In the genomic region with DNA sequence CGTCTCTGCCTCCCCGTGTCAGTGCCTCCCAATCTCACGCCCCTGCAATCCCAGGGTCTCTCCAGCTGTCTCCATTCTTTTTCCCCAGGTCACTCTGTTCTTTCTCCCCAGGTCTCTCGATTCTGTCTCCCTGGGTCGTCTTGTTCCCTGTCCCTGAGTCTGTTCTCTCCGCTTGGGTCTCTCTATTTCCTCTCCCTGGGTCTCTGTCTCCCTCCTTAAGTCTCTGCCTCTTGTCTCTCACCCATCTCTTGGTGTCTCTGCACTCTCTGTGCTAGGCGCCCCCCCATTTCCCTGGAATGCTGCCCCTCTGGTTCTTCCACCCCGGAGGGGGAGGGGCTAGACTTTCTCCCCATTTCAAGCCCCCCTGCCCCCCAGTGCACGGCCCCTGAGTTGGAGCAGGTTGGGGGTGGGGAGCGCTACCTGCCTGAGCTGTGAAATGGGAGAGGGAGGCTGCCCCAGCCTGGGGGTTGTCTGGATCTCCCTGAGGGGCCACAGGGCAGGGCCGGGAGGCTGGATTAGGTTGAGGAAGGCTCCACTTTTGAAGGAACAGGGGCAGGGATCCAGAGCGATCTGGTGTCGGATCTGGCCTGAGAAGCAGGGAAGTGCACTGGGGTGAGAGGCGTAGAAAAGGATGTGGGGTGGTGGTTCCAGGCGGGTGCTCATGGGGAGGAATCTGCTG, we compare ENCODE assay signal across 8 cellular contexts. TPM values are rescaled to one million over a fixed set of nuclear protein-coding genes. Genes with fewer than 3 reads are reported as not detected.
DNase-seq lines count a peak whose midpoint lies in the region; ATAC-seq and TF ChIP-seq lines count a peak whose summit lies in the region.

No MANE protein-coding gene starts in this region.

- no peaks in the 10 kb centered on the region for H3K27me3 ChIP-seq in dorsolateral prefrontal cortex
- peaks cover 8 to 9% of the 10 kb centered on the region in 2 donors for H3K27me3 ChIP-seq in naive thymus-derived CD4-positive, alpha-beta T cell (ENCODE audit: control insufficient read depth in 2 of 2, insufficient read depth in 2 of 2, low read length in 2 of 2)

- CTCF ChIA-PET in naive thymus-derived CD4-positive, alpha-beta T cell (lab: Charles Lee) = no interaction called here

- POLR2A ChIA-PET in naive thymus-derived CD4-positive, alpha-beta T cell (lab: Charles Lee) = no interaction called here

- intact Hi-C loops in dorsolateral prefrontal cortex (cut with DNase I) = loop anchor here (2.0 to 10.0 kb wide), 4 partner anchors 35 to 513 kb away; a partner anchor contains a TSS
- intact Hi-C loops in naive thymus-derived CD4-positive, alpha-beta T cell (cut with micrococcal nuclease) = loop anchor here in 1 of 2 donors (2.0 to 5.0 kb wide), 2 partner anchors 33 to 305 kb away; no protein-coding TSS in a partner anchor

- peaks cover 0 to 4% (median 0%) of the 10 kb centered on the region in 5 donors for H3K36me3 Mint-ChIP-seq in naive thymus-derived CD4-positive, alpha-beta T cell

- no peak for DNase-seq in AG10803 (ENCODE audit: low read depth)
- no peak for DNase-seq in Jurkat, Clone E6-1 (ENCODE audit: low read depth, low spot score)
- DNase-seq in dorsolateral prefrontal cortex = no peak
- no peak for DNase-seq in naive thymus-derived CD4-positive, alpha-beta T cell
- no peak for DNase-seq in stimulated activated naive CD4-positive, alpha-beta T cell treated with Interleukin-2 at 50 U/mL for 16 hours (lab: John Stamatoyannopoulos, UW)
- DNase-seq in occipital lobe (lab: John Stamatoyannopoulos, UW) = no peak

- peaks cover 32 to 50% (median 48%) of the 10 kb centered on the region in 5 donors for H3K27me3 Mint-ChIP-seq in naive thymus-derived CD4-positive, alpha-beta T cell

- TF ChIP-seq CTCF in AG10803 (conservative IDR thresholded peaks at IDR 0.05; ENCODE audit: low read length) (no peak), dorsolateral prefrontal cortex (IDR thresholded peaks at IDR 0.05 in 54 of 56, conservative IDR thresholded peaks at IDR 0.05 in 2 of 56; ENCODE audit: low read depth in 1 of 56, partially characterized antibody in 56 of 56) (no peak)

- H3K27ac Mint-ChIP-seq in naive thymus-derived CD4-positive, alpha-beta T cell = peak overlapping the region in 3 of 9 donors; percentile 52 to 84 (median 53)

- H3K4me3 ChIP-seq in AG10803 (ENCODE audit: low read length) (peak overlapping the region; percentile 76), dorsolateral prefrontal cortex (peak overlapping the region; percentile 57 to 97 (median 79))
- H3K4me3 ChIP-seq in Jurkat, Clone E6-1 (ENCODE audit: low read length) = peak overlapping the region; percentile 41
- no peak overlapping the region for H3K4me3 ChIP-seq in naive thymus-derived CD4-positive, alpha-beta T cell (ENCODE audit: low read length)

- no peaks in the 10 kb centered on the region for H3K9me3 ChIP-seq in naive thymus-derived CD4-positive, alpha-beta T cell (ENCODE audit: control insufficient read depth in 2 of 3, low read length in 3 of 3)

- peak overlapping the region in 58 of 59 donors; percentile 6 to 97 (median 79) for H3K27ac ChIP-seq in dorsolateral prefrontal cortex
- H3K27ac ChIP-seq in naive thymus-derived CD4-positive, alpha-beta T cell (ENCODE audit: low read depth, low read length) = no peak overlapping the region

- H3K9me3 Mint-ChIP-seq in naive thymus-derived CD4-positive, alpha-beta T cell = peaks cover 0 to 3% (median 0%) of the 10 kb centered on the region in 11 donors

- H3K36me3 ChIP-seq in naive thymus-derived CD4-positive, alpha-beta T cell (ENCODE audit: control insufficient read depth in 2 of 3, insufficient read depth in 3 of 3, low read length in 3 of 3) = no peaks in the 10 kb centered on the region

- no peak for ATAC-seq in naive thymus-derived CD4-positive, alpha-beta T cell
- no peak for ATAC-seq in HG03439 (IDR thresholded peaks at IDR 0.05; ENCODE audit: unreplicated experiment)
- no peak for ATAC-seq in HG02610 (IDR thresholded peaks at IDR 0.05; ENCODE audit: unreplicated experiment)

- H3K4me1 Mint-ChIP-seq in naive thymus-derived CD4-positive, alpha-beta T cell = peaks cover 16 to 27% (median 22%) of the 10 kb centered on the region in 7 donors

- H3K4me1 ChIP-seq in naive thymus-derived CD4-positive, alpha-beta T cell (ENCODE audit: control insufficient read depth in 2 of 2, insufficient read depth in 2 of 2, low read length in 2 of 2) = peaks cover 0 to 3% of the 10 kb centered on the region in 2 donors

- H3K4me3 Mint-ChIP-seq in naive thymus-derived CD4-positive, alpha-beta T cell = peak overlapping the region; percentile 84 to 100 (median 90)

RNA-seq across cellular contexts. Expression of a gene that starts 1.4 kb away (rescaled TPM):
- polyA plus RNA-seq in Jurkat, Clone E6-1 (2012; ENCODE audit: insufficient read depth, insufficient read length) = 32.4 TPM
- total RNA-seq in dorsolateral prefrontal cortex = 100 to 1,000 TPM; 123 to 271 (median 184) TPM
- total RNA-seq in naive thymus-derived CD4-positive, alpha-beta T cell = 1 to 10 TPM in 2 of 5 experiments, under 1 TPM in 1, not detected in 2; 0.49 to 2.3 (median 1.8) TPM
- not detected for polyA plus RNA-seq in naive thymus-derived CD4-positive, alpha-beta T cell
- total RNA-seq in occipital lobe = 37.6 TPM

Comparison
In these comparisons a context has a peak if more than half of its experiments do, and no peak if none do; other contexts are left out.
1. RNA of a gene that starts 1.4 kb away (total RNA-seq): 123 to 271 TPM in dorsolateral prefrontal cortex and 37.6 TPM in occipital lobe (single experiment); 0.49 to 2.3 TPM in naive thymus-derived CD4-positive, alpha-beta T cell; every median in the first group is over 10 times any median in the second.